ENCODE assay signal across 7 cellular contexts in genomic region chr1:29258974-29259801, GRCh38. TPM values are rescaled to one million over a fixed set of nuclear protein-coding genes. Genes with fewer than 3 reads are reported as not detected.
DNase-seq lines count a peak whose midpoint lies in the region; ATAC-seq, FAIRE-seq and TF ChIP-seq lines count a peak whose summit lies in the region.

No MANE protein-coding gene starts in this region.

- H3K4me3 ChIP-seq in Loucy (ENCODE audit: low read length, poor library complexity, severe bottlenecking) (peak overlapping the region; percentile 71), bronchial epithelial cell (ENCODE audit: low read depth, low read length) (peak overlapping the region; percentile 41), stomach smooth muscle (ENCODE audit: low read length in 2 of 2) (peak overlapping the region; percentile 40 to 72)

- H3K27ac ChIP-seq in stomach smooth muscle (ENCODE audit: low read length): no peak overlapping the region

- no peaks in the 10 kb centered on the region for H4K20me1 ChIP-seq in Loucy (ENCODE audit: insufficient read depth, low read length, poor library complexity, severe bottlenecking)

- H2AFZ ChIP-seq in Loucy (ENCODE audit: low read length): peak overlapping the region; percentile 75

- FAIRE-seq in bronchial epithelial cell (lab: Jason Lieb, UNC): no peak

- H3K27me3 ChIP-seq in Loucy (ENCODE audit: insufficient read depth, low read length, poor library complexity, severe bottlenecking): no peaks in the 10 kb centered on the region
- no peaks in the 10 kb centered on the region for H3K27me3 ChIP-seq in bronchial epithelial cell (ENCODE audit: control insufficient read depth, insufficient read depth, low read length)
- peaks cover 7 to 26% of the 10 kb centered on the region in 2 donors for H3K27me3 ChIP-seq in stomach smooth muscle (ENCODE audit: control insufficient read depth in 1 of 2, insufficient read depth in 2 of 2, low read length in 2 of 2)

- H3K9ac ChIP-seq in Loucy (ENCODE audit: low read depth, low read length, poor library complexity, severe bottlenecking) (peak overlapping the region; percentile 41), stomach smooth muscle (ENCODE audit: low read length in 2 of 2) (no peak overlapping the region)

- H3K36me3 ChIP-seq in Loucy (ENCODE audit: insufficient read depth, low read length) (no peaks in the 10 kb centered on the region), bronchial epithelial cell (ENCODE audit: control insufficient read depth, insufficient read depth, low read length) (peaks cover 5% of the 10 kb centered on the region), stomach smooth muscle (ENCODE audit: control insufficient read depth in 2 of 2, insufficient read depth in 2 of 2, low read length in 2 of 2) (no peaks in the 10 kb centered on the region)

- no peak for TF ChIP-seq CTCF in Loucy (conservative IDR thresholded peaks at IDR 0.05; ENCODE audit: low read length)
- no peak for TF ChIP-seq CTCF in bronchial epithelial cell (IDR thresholded peaks at IDR 0.05; ENCODE audit: insufficient read depth, low read length, severe bottlenecking)

- no peaks in the 10 kb centered on the region for H3K79me2 ChIP-seq in Loucy (ENCODE audit: insufficient read depth, low read length)

- DNase-seq in bronchial epithelial cell (ENCODE audit: low read depth) (no peak), left lobe of liver (ENCODE audit: low spot score) (peak; percentile 62), NCI-H1694 (lab: John Stamatoyannopoulos, UW) (no peak), erythroblast (lab: John Stamatoyannopoulos, UW) (no peak), NCI-H1417 (lab: John Stamatoyannopoulos, UW) (no peak)

- no peaks in the 10 kb centered on the region for H3K9me3 ChIP-seq in Loucy (ENCODE audit: insufficient read depth, low read depth, low read length)
- H3K9me3 ChIP-seq in stomach smooth muscle (ENCODE audit: control insufficient read depth in 2 of 2, low read length in 2 of 2): no peaks in the 10 kb centered on the region

- H3K4me1 ChIP-seq in Loucy (ENCODE audit: insufficient read depth, low read length, poor library complexity, severe bottlenecking) (no peaks in the 10 kb centered on the region), stomach smooth muscle (ENCODE audit: control insufficient read depth, insufficient read depth, low read length) (peaks cover 18% of the 10 kb centered on the region)

- no peak for TF ChIP-seq POLR2A in erythroblast (IDR thresholded peaks at IDR 0.05; ENCODE audit: low read length)

- peak; percentile 69 for ATAC-seq in left lobe of liver

- peak overlapping the region; percentile 66 for H3K4me2 ChIP-seq in Loucy (ENCODE audit: low read depth, low read length, poor library complexity, severe bottlenecking)

- H3K9me2 ChIP-seq in Loucy (replicated peaks; ENCODE audit: low read depth, low read length): no peaks in the 10 kb centered on the region

- H3F3A ChIP-seq in Loucy (ENCODE audit: low read depth): no peaks in the 10 kb centered on the region

RNA-seq across cellular contexts. Expression of gene PTPRU, which starts 22.9 kb away (rescaled TPM):
- 40.8 and 53.2 TPM in 2 replicates for total RNA-seq in bronchial epithelial cell
- total RNA-seq in left lobe of liver: 19.5 TPM

RNA-seq across cellular contexts. Expression of gene MECR, which starts 28.5 kb away (rescaled TPM):
- 28.2 TPM in 2 replicates for total RNA-seq in bronchial epithelial cell
- 13.7 TPM for total RNA-seq in left lobe of liver
